Comparison of ENCODE assay signal across 35 cellular contexts in the genomic region with DNA sequence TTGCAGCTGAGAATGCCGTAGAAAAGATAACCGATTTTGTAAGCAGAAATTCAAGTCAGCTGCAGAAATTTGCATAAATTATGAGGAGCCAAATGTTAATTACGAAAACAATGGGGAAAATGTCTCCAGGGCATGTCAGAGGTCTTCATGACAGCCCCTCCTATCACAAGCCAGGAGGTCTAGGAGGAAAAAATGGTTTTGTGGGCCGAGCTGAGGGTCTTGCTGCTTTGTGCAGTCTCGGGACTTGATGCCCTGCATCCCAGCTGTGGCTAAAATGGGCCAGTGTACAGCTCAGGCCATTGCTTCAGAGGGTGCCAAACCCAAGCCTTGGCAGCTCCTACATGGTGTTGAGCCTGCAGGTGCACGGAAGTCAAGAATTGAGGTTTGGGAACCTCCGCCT.
"Had no signal": no experiment of that assay in that cellular context is flagged by ENCODE, and none has a peak within 500 bp of the region (broad histone marks: within the 10 kb centered on the region; RNA-seq: fewer than 3 reads in every experiment).

No MANE protein-coding gene starts in this region.

- DNase-seq: Karpas-422, Kasumi-1, MM.1S, MV-4-11, NCI-H1048, NCI-H1092, NCI-H1092 treated with DMSO at 0.1 percent for 48 hours, NCI-H1105, NCI-H1105 treated with DMSO at 0.1 percent for 48 hours, NCI-H1417, NCI-H1417 treated with DMSO at 0.1 percent for 48 hours, NCI-H1436, NCI-H1436 treated with DMSO at 0.1 percent for 48 hours, NCI-H146, NCI-H1694, NCI-H1694 treated with DMSO at 0.1 percent for 48 hours, NCI-H187, NCI-H187 treated with DMSO at 0.1 percent for 48 hours, NCI-H1930, NCI-H2029, NCI-H2029 treated with DMSO at 0.1 percent for 48 hours, NCI-H2081, NCI-H2081 treated with DMSO at 0.1 percent for 48 hours, NCI-H2107, NCI-H2171, NCI-H2171 treated with DMSO at 0.1 percent for 48 hours, NCI-H2227 treated with DMSO at 0.1 percent for 48 hours, NCI-H226, NCI-H345, NCI-H446, NCI-H446 treated with DMSO at 0.1 percent for 48 hours, NCI-H510A, NCI-H510A treated with DMSO at 0.1 percent for 48 hours, NCI-H524, NCI-H524 treated with DMSO at 0.1 percent for 48 hours had no signal
